Comparison of ENCODE assay signal across 1 cellular context in genomic region chr11:795638-796564, GRCh38.
TF ChIP-seq lines count a peak whose summit lies in the region.

No MANE protein-coding gene starts in this region.

TF ChIP-seq in K562, 482 proteins besides CTCF, POLR2A, EP300 and RAD21 (continued from another document):
- TF ChIP-seq PCBP1 (IDR thresholded peaks at IDR 0.05; ENCODE audit: low read depth, low read length, poor library complexity, severe bottlenecking) = peak; percentile 51
